Comparison of ENCODE assay signal across 10 cellular contexts in genomic region chr12:6745751-6746525, GRCh38. TPM values are rescaled to one million over a fixed set of nuclear protein-coding genes. Genes with fewer than 3 reads are reported as not detected.
DNase-seq lines count a peak whose midpoint lies in the region; ATAC-seq and TF ChIP-seq lines count a peak whose summit lies in the region.
"Had no signal": no experiment of that assay in that cellular context is flagged by ENCODE, and none has a peak within 500 bp of the region (broad histone marks: within the 10 kb centered on the region; RNA-seq: fewer than 3 reads in every experiment).

No MANE protein-coding gene starts in this region.

- H3K27me3 Mint-ChIP-seq in activated CD4-positive, alpha-beta T cell treated with anti-CD3 and anti-CD28 coated beads, Interleukin-2, amount 10 ng/mL, durations not matched to agents 7 days and 5 days: no peaks in the 10 kb centered on the region
- no peaks in the 10 kb centered on the region for H3K27me3 Mint-ChIP-seq in T-helper 17 cell

- no peak for TF ChIP-seq POLR2A in suprapubic skin (IDR thresholded peaks at IDR 0.05)

- peak overlapping the region; percentile 3 for H3K27ac ChIP-seq in suprapubic skin
- H3K27ac ChIP-seq: SK-N-MC had no signal

- POLR2A ChIA-PET in activated CD4-positive, alpha-beta T cell treated with anti-CD3 and anti-CD28 coated beads, Interleukin-2, amount 10 ng/mL, durations not matched to agents 7 days and 5 days (lab: Charles Lee): interaction anchor here (0.6 kb wide), 2 partner anchors 107 to 136 kb away, joined by 3 to 6 read pairs; no protein-coding TSS in a partner anchor

- H3K27me3 ChIP-seq in suprapubic skin: no peaks in the 10 kb centered on the region

- peaks cover 26% of the 10 kb centered on the region for H3K4me1 Mint-ChIP-seq in activated CD4-positive, alpha-beta T cell treated with anti-CD3 and anti-CD28 coated beads, Interleukin-2, amount 10 ng/mL, durations not matched to agents 7 days and 5 days
- H3K4me1 Mint-ChIP-seq in T-helper 17 cell: peaks cover 13% of the 10 kb centered on the region

- peak; percentile 54 for DNase-seq in activated CD4-positive, alpha-beta T cell treated with anti-CD3 and anti-CD28 coated beads, Interleukin-2, amount 10 ng/mL, durations not matched to agents 7 days and 5 days
- DNase-seq in activated CD4-positive, alpha-beta T cell treated with anti-CD3 and anti-CD28 coated beads, Interleukin-2, amount 50 U/mL, for 1 hour: no peak
- DNase-seq in T-helper 17 cell (no peak), left ventricle myocardium superior (no peak), suprapubic skin (ENCODE audit: low spot score in 2 of 2) (no peak), SHP77 treated with DMSO at 0.1 percent for 48 hours (lab: John Stamatoyannopoulos, UW) (no peak)
- DNase-seq: effector CD8-positive, alpha-beta T cell had no signal

- no peak for TF ChIP-seq EP300 in suprapubic skin (IDR thresholded peaks at IDR 0.05)

- H3K4me3 ChIP-seq in suprapubic skin: no peak overlapping the region
- H3K4me3 ChIP-seq: SK-N-MC had no signal

- no peak overlapping the region for H3K4me3 Mint-ChIP-seq in activated CD4-positive, alpha-beta T cell treated with anti-CD3 and anti-CD28 coated beads, Interleukin-2, amount 10 ng/mL, durations not matched to agents 7 days and 5 days
- no peak overlapping the region for H3K4me3 Mint-ChIP-seq in T-helper 17 cell

- no peaks in the 10 kb centered on the region for H3K9me3 ChIP-seq in T-helper 17 cell (ENCODE audit: control insufficient read depth, low read length, poor library complexity, severe bottlenecking)
- H3K9me3 ChIP-seq in suprapubic skin: no peaks in the 10 kb centered on the region

- H3K27ac Mint-ChIP-seq in activated CD4-positive, alpha-beta T cell treated with anti-CD3 and anti-CD28 coated beads, Interleukin-2, amount 10 ng/mL, durations not matched to agents 7 days and 5 days: peak overlapping the region; percentile 95
- H3K27ac Mint-ChIP-seq in T-helper 17 cell: peak overlapping the region; percentile 94

- CTCF ChIA-PET in activated CD4-positive, alpha-beta T cell treated with anti-CD3 and anti-CD28 coated beads, Interleukin-2, amount 10 ng/mL, durations not matched to agents 7 days and 5 days (lab: Charles Lee): interaction anchor here (0.5 to 3.9 kb wide), 7 partner anchors 7 to 524 kb away, joined by 3 to 19 read pairs (median 4); partner anchors contain the start of gene MLF2

- peaks cover 49% of the 10 kb centered on the region for H3K36me3 ChIP-seq in suprapubic skin

- 54% methylated on average over 11 of the region's 13 CpGs for WGBS in suprapubic skin

- H3K9me3 Mint-ChIP-seq in activated CD4-positive, alpha-beta T cell treated with anti-CD3 and anti-CD28 coated beads, Interleukin-2, amount 10 ng/mL, durations not matched to agents 7 days and 5 days: peaks cover 4% of the 10 kb centered on the region

- peaks cover 14% of the 10 kb centered on the region for H3K4me1 ChIP-seq in suprapubic skin

- intact Hi-C loops in left ventricle myocardium superior (cut with micrococcal nuclease): no loop called here

- peaks cover 40% of the 10 kb centered on the region for H3K36me3 Mint-ChIP-seq in activated CD4-positive, alpha-beta T cell treated with anti-CD3 and anti-CD28 coated beads, Interleukin-2, amount 10 ng/mL, durations not matched to agents 7 days and 5 days (ENCODE audit: low read depth)
- H3K36me3 Mint-ChIP-seq in T-helper 17 cell (ENCODE audit: low read depth): peaks cover 12% of the 10 kb centered on the region

- TF ChIP-seq CTCF in suprapubic skin (IDR thresholded peaks at IDR 0.05): no peak

- ATAC-seq in T-helper 17 cell (peak; percentile 85), left ventricle myocardium superior (peak; percentile 42), GM18498 (IDR thresholded peaks at IDR 0.05; ENCODE audit: unreplicated experiment) (no peak), HG03108 (IDR thresholded peaks at IDR 0.05; ENCODE audit: unreplicated experiment) (no peak)

RNA-seq across cellular contexts. Expression of gene MLF2, which starts 7.0 kb away (rescaled TPM):
- total RNA-seq in activated CD4-positive, alpha-beta T cell treated with anti-CD3 and anti-CD28 coated beads, Interleukin-2, amount 10 ng/mL, durations not matched to agents 7 days and 5 days: 10 to 100 TPM; 90.7 to 95.4 TPM
- total RNA-seq in T-helper 17 cell: 100 to 1,000 TPM; 104 to 108 TPM
- 158 TPM for total RNA-seq in left ventricle myocardium superior
- 100 to 1,000 TPM; 147 to 195 (median 180) TPM for total RNA-seq in suprapubic skin

RNA-seq across cellular contexts. Expression of gene PTMS, which starts 20.2 kb away (rescaled TPM):
- 10 to 100 TPM; 16.4 to 25.6 TPM for total RNA-seq in activated CD4-positive, alpha-beta T cell treated with anti-CD3 and anti-CD28 coated beads, Interleukin-2, amount 10 ng/mL, durations not matched to agents 7 days and 5 days
- 10 to 100 TPM in 1 of 2 donors, 1 to 10 TPM in 1; 7.0 to 12.0 TPM for total RNA-seq in T-helper 17 cell
- total RNA-seq in left ventricle myocardium superior: 133 TPM
- total RNA-seq in suprapubic skin: 100 to 1,000 TPM in 2 of 4 donors, 10 to 100 TPM in 2; 91.2 to 128 (median 99.8) TPM

RNA-seq across cellular contexts. Expression of gene COPS7A, which starts 22.1 kb away (rescaled TPM):
- 10 to 100 TPM; 29.5 to 36.8 TPM for total RNA-seq in activated CD4-positive, alpha-beta T cell treated with anti-CD3 and anti-CD28 coated beads, Interleukin-2, amount 10 ng/mL, durations not matched to agents 7 days and 5 days
- total RNA-seq in T-helper 17 cell (10 to 100 TPM; 13.9 to 17.9 TPM), left ventricle myocardium superior (81.9 TPM), suprapubic skin (10 to 100 TPM; 50.2 to 70.7 (median 66.6) TPM)

RNA-seq across cellular contexts. Expression of gene LAG3, which starts 26.4 kb away (rescaled TPM):
- 10 to 100 TPM; 12.0 to 13.1 TPM for total RNA-seq in activated CD4-positive, alpha-beta T cell treated with anti-CD3 and anti-CD28 coated beads, Interleukin-2, amount 10 ng/mL, durations not matched to agents 7 days and 5 days
- 1 to 10 TPM; 3.8 to 4.6 TPM for total RNA-seq in T-helper 17 cell
- 0.37 TPM for total RNA-seq in left ventricle myocardium superior
- 1 to 10 TPM in 1 of 4 donors, under 1 TPM in 1, not detected in 2; 0.60 to 1.4 TPM for total RNA-seq in suprapubic skin

RNA-seq across cellular contexts. Expression of gene CD4, which starts 43.4 kb away (rescaled TPM):
- total RNA-seq in activated CD4-positive, alpha-beta T cell treated with anti-CD3 and anti-CD28 coated beads, Interleukin-2, amount 10 ng/mL, durations not matched to agents 7 days and 5 days: 100 to 1,000 TPM; 219 to 227 TPM
- 100 to 1,000 TPM; 187 to 205 TPM for total RNA-seq in T-helper 17 cell
- 8.4 TPM for total RNA-seq in left ventricle myocardium superior
- total RNA-seq in suprapubic skin: 1 to 10 TPM; 2.5 to 5.4 (median 3.9) TPM

Comparison
In these comparisons a context has a peak if more than half of its experiments do, and no peak if none do; other contexts are left out.
1. ATAC-seq: peak in T-helper 17 cell (single experiment) and left ventricle myocardium superior (single experiment); none in GM18498 (single experiment) and HG03108 (single experiment).